11 cellular contexts compared by ENCODE assay signal in the genomic region with DNA sequence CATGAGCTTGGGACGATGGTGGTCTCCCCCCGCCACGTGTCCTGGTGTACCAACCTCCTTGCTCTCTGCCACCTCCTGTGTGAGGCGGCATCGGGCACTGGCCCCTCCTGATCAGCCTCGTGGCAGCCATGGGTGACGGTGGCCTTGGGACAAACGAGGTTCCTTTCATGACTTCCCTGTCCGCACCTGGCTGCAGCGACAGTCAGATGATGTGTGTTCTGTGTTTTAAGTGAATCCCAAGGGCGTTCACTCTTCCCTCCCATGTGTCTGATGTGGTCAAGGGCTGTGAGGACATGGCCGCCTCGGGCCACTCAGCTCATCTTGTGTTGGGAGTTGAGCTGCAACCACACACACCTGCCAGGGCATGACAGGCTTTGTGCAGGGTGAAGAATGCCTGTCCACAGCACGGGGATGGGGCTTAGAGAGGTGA.
"Had no signal": no experiment of that assay in that cellular context is flagged by ENCODE, and none has a peak within 500 bp of the region (broad histone marks: within the 10 kb centered on the region; RNA-seq: fewer than 3 reads in every experiment).

No MANE protein-coding gene starts in this region.

- H3K36me3 Mint-ChIP-seq: stimulated activated effector memory CD8-positive, alpha-beta T cell treated with anti-CD3 and anti-CD28 coated beads, Interleukin-12 subunit alpha, Interleukin-12 subunit beta, amount 100 ng/mL, for 72 hours; WTC11 had no signal

- H3K27ac Mint-ChIP-seq: activated CD4-positive, alpha-beta T cell treated with anti-CD3 and anti-CD28 coated beads, Interleukin-2, amount 10 ng/mL, durations not matched to agents 7 days and 5 days; activated naive CD8-positive, alpha-beta T cell treated with anti-CD3 and anti-CD28 coated beads, Interleukin-2, amount 50 U/mL, for 24 hours; dendritic cell treated with granulocyte-macrophage colony-stimulating factor and Interleukin-4, amounts not matched to agents 40 ng/mL and 50 ng/mL, for 4 days; nephron progenitor cell; WTC11 had no signal

- H3K4me3 ChIP-seq: ovary, SK-N-MC, tibial nerve had no signal

- H3K27ac ChIP-seq: ovary, SK-N-MC had no signal

- DNase-seq: activated CD4-positive, alpha-beta T cell treated with anti-CD3 and anti-CD28 coated beads, Interleukin-2, amount 10 ng/mL, durations not matched to agents 7 days and 5 days; activated CD8-positive, alpha-beta memory T cell treated with anti-CD3 and anti-CD28 coated beads for 24 hours; activated naive CD4-positive, alpha-beta T cell treated with Interleukin-2 at 50 U/mL for 16 hours; activated naive CD8-positive, alpha-beta T cell treated with anti-CD3 and anti-CD28 coated beads, Interleukin-2, amount 50 U/mL, for 24 hours; nephron progenitor cell; ovary had no signal

- H3K36me3 ChIP-seq: ovary, tibial nerve had no signal

- H3K9me3 ChIP-seq: ovary, tibial nerve had no signal

- H3K4me3 Mint-ChIP-seq: activated CD4-positive, alpha-beta T cell treated with anti-CD3 and anti-CD28 coated beads, Interleukin-2, amount 10 ng/mL, durations not matched to agents 7 days and 5 days; activated naive CD8-positive, alpha-beta T cell treated with anti-CD3 and anti-CD28 coated beads, Interleukin-2, amount 50 U/mL, for 24 hours; dendritic cell treated with granulocyte-macrophage colony-stimulating factor and Interleukin-4, amounts not matched to agents 40 ng/mL and 50 ng/mL, for 4 days; nephron progenitor cell; stimulated activated effector memory CD8-positive, alpha-beta T cell treated with anti-CD3 and anti-CD28 coated beads, Interleukin-12 subunit alpha, Interleukin-12 subunit beta, amount 100 ng/mL, for 72 hours; WTC11 had no signal

- H3K27me3 Mint-ChIP-seq: activated CD4-positive, alpha-beta T cell treated with anti-CD3 and anti-CD28 coated beads, Interleukin-2, amount 10 ng/mL, durations not matched to agents 7 days and 5 days; activated naive CD8-positive, alpha-beta T cell treated with anti-CD3 and anti-CD28 coated beads, Interleukin-2, amount 50 U/mL, for 24 hours; dendritic cell treated with granulocyte-macrophage colony-stimulating factor and Interleukin-4, amounts not matched to agents 40 ng/mL and 50 ng/mL, for 4 days had no signal

- ATAC-seq: WTC11 had no signal

- H3K9me3 Mint-ChIP-seq: activated CD4-positive, alpha-beta T cell treated with anti-CD3 and anti-CD28 coated beads, Interleukin-2, amount 10 ng/mL, durations not matched to agents 7 days and 5 days; activated naive CD8-positive, alpha-beta T cell treated with anti-CD3 and anti-CD28 coated beads, Interleukin-2, amount 50 U/mL, for 24 hours; dendritic cell treated with granulocyte-macrophage colony-stimulating factor and Interleukin-4, amounts not matched to agents 40 ng/mL and 50 ng/mL, for 4 days; nephron progenitor cell; stimulated activated effector memory CD8-positive, alpha-beta T cell treated with anti-CD3 and anti-CD28 coated beads, Interleukin-12 subunit alpha, Interleukin-12 subunit beta, amount 100 ng/mL, for 72 hours; WTC11 had no signal

- H3K27me3 ChIP-seq: ovary had no signal
